ENCODE assay signal across 1 cellular context in genomic region chr1:1624443-1625403, GRCh38.
A peak's percentile ranks its signal among the peaks of the same experiment; 100 is the strongest.
TF ChIP-seq lines count a peak whose summit lies in the region.

No MANE protein-coding gene starts in this region.

TF ChIP-seq in HEK293, 187 proteins besides CTCF, POLR2A, EP300 and RAD21 (continued from another document):
- TF ChIP-seq ZNF148 (tag by site-specific recombination; IDR thresholded peaks at IDR 0.05; ENCODE audit: borderline replicate concordance) (no peak), ZNF362 (tag by site-specific recombination; IDR thresholded peaks at IDR 0.05) (no peak), KLF8 (tag by site-specific recombination; IDR thresholded peaks at IDR 0.05) (peak; percentile 60; the same call in 1 of the 2 replicates), KLF17 (tag by site-specific recombination; IDR thresholded peaks at IDR 0.05) (peak; percentile 47), TSHZ1 (tag by site-specific recombination; IDR thresholded peaks at IDR 0.05; ENCODE audit: borderline replicate concordance) (no peak), EGR2 (tag by site-specific recombination; IDR thresholded peaks at IDR 0.05; ENCODE audit: low read depth) (peak; percentile 54), ZNF341 (tag by site-specific recombination; IDR thresholded peaks at IDR 0.05; ENCODE audit: low read depth) (peak; percentile 85), PATZ1 (tag by site-specific recombination; IDR thresholded peaks at IDR 0.05) (peak; percentile 57), ZNF501 (tag by site-specific recombination; IDR thresholded peaks at IDR 0.05) (no peak), ZNF571 (tag by site-specific recombination; IDR thresholded peaks at IDR 0.05) (no peak), ZNF785 (tag by site-specific recombination; IDR thresholded peaks at IDR 0.05) (no peak), ZFHX2 (tag by site-specific recombination; conservative IDR thresholded peaks at IDR 0.05) (peak; percentile 88), ZNF335 (tag by site-specific recombination; conservative IDR thresholded peaks at IDR 0.05) (peak; percentile 60; the same call in 1 of the 2 replicates), ZEB2 (tag by site-specific recombination; IDR thresholded peaks at IDR 0.05) (0 out of 2 replicates have a peak, but pooled peaks have one; percentile 46), ZNF621 (tag by site-specific recombination; IDR thresholded peaks at IDR 0.05) (no peak), ZFP41 (tag by site-specific recombination; IDR thresholded peaks at IDR 0.05; ENCODE audit: borderline replicate concordance) (no peak)
